Comparison of ENCODE assay signal across 13 cellular contexts in the genomic region with DNA sequence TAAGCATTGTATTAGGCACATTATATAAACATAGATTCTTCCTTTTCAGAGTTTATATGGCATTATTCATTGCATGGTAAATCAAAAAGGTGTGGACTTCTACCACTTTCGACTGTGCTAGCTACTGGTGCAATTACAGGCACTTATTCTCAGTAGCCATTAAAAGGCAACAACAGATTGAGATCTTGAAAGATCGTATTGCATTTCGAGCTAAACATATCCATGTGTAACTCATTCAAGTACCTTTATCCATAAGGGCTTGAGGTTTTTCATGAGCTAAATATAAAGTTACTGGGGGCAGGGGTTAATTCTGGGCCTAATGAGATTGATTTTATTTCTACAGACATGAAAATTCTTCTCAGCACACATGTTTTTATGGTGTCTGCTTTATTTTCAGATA.
"Had no signal": no experiment of that assay in that cellular context is flagged by ENCODE, and none has a peak within 500 bp of the region (broad histone marks: within the 10 kb centered on the region; RNA-seq: fewer than 3 reads in every experiment).

No MANE protein-coding gene starts in this region.

- H3K9me3 ChIP-seq: esophagus muscularis mucosa, mucosa of descending colon, testis had no signal

- H3K27ac ChIP-seq: esophagus muscularis mucosa, testis, VCaP had no signal

- H3K4me3 ChIP-seq: esophagus muscularis mucosa, mucosa of descending colon, testis had no signal

- H3K36me3 ChIP-seq: esophagus muscularis mucosa had no signal

- H3K27me3 ChIP-seq: esophagus muscularis mucosa, testis had no signal

- ATAC-seq: activated CD4-positive, alpha-beta T cell treated with anti-CD3 and anti-CD28 coated beads for 36 hours; activated naive CD8-positive, alpha-beta T cell treated with anti-CD3 and anti-CD28 coated beads, Interleukin-2, amount 50 U/mL, for 24 hours; activated T-cell treated with anti-CD3 and anti-CD28 coated beads, Interleukin-2, amount 50 U/mL, for 72 hours; mucosa of descending colon; natural killer cell had no signal

- DNase-seq: activated CD4-positive, alpha-beta memory T cell treated with anti-CD3 and anti-CD28 coated beads, Interleukin-2, amount 10 ng/mL, durations not matched to agents 7 days and 5 days; activated CD4-positive, alpha-beta T cell treated with anti-CD3 and anti-CD28 coated beads for 36 hours; activated naive CD4-positive, alpha-beta T cell treated with Interleukin-2 at 50 U/mL for 16 hours; activated naive CD8-positive, alpha-beta T cell treated with anti-CD3 and anti-CD28 coated beads, Interleukin-2, amount 50 U/mL, for 24 hours; activated T-cell treated with anti-CD3 and anti-CD28 coated beads, Interleukin-2, amount 50 U/mL, for 72 hours; glutamatergic neuron; mucosa of descending colon; natural killer cell; stimulated activated CD4-positive, alpha-beta T cell treated with anti-CD3 and anti-CD28 coated beads, Interleukin-15, amount 100 ng/mL, for 24 hours; stimulated activated CD4-positive, alpha-beta T cell treated with anti-CD3 and anti-CD28 coated beads, Interleukin-4, amount 100 ng/mL, for 24 hours; testis had no signal
